8 cellular contexts compared by ENCODE assay signal in genomic region chr10:30591249-30591670, GRCh38. TPM values are rescaled to one million over a fixed set of nuclear protein-coding genes. Genes with fewer than 3 reads are reported as not detected.
A peak's percentile ranks its signal among the peaks of the same experiment; 100 is the strongest.
DNase-seq lines count a peak whose midpoint lies in the region; ATAC-seq and TF ChIP-seq lines count a peak whose summit lies in the region.

No MANE protein-coding gene starts in this region.

- no peaks in the 10 kb centered on the region for H3K9me3 Mint-ChIP-seq in T-helper 2 cell treated with Interferon-gamma antibody and Interleukin-4, amounts not matched to agents 5 μg/mL and 100 μg/mL, for 36 hours

- dilution Hi-C loops in mammary epithelial cell (cut with HindIII; ENCODE audit: low sequenced_read_pairs): no loop called here

- peaks cover 11% of the 10 kb centered on the region for H3K27me3 Mint-ChIP-seq in T-helper 2 cell treated with Interferon-gamma antibody and Interleukin-4, amounts not matched to agents 5 μg/mL and 100 μg/mL, for 36 hours (ENCODE audit: low read depth)

- H3K4me1 ChIP-seq in mammary epithelial cell (ENCODE audit: insufficient read depth, low read length): no peaks in the 10 kb centered on the region

- no peaks in the 10 kb centered on the region for H3K36me3 Mint-ChIP-seq in T-helper 2 cell treated with Interferon-gamma antibody and Interleukin-4, amounts not matched to agents 5 μg/mL and 100 μg/mL, for 36 hours (ENCODE audit: low read depth)

- H4K20me1 ChIP-seq in mammary epithelial cell (ENCODE audit: insufficient read depth, low read length): no peaks in the 10 kb centered on the region

- TF ChIP-seq CTCF in mammary epithelial cell (conservative IDR thresholded peaks at IDR 0.05 in 1 of 2, IDR thresholded peaks at IDR 0.05 in 1 of 2; ENCODE audit: extremely low read depth in 1 of 2, insufficient read depth in 1 of 2, low read depth in 1 of 2, low read length in 2 of 2): peak; percentile 63 to 70
- TF ChIP-seq CTCF in kidney epithelial cell (IDR thresholded peaks at IDR 0.05; ENCODE audit: insufficient read depth, low read length, poor library complexity, severe bottlenecking): peak; percentile 78

- DNase-seq in NCI-H2029 (lab: John Stamatoyannopoulos, UW) (peak; percentile 9), NCI-H2029 treated with DMSO at 0.1 percent for 48 hours (lab: John Stamatoyannopoulos, UW) (no peak), LHCN-M2 (ENCODE audit: low read depth) (peak; percentile 37), mammary epithelial cell (peak; percentile 42), kidney epithelial cell (ENCODE audit: low read depth) (no peak)
- DNase-seq in T-helper 2 cell treated with Interferon-gamma antibody and Interleukin-4, amounts not matched to agents 5 μg/mL and 100 μg/mL, for 36 hours (ENCODE audit: low spot score): peak; percentile 9
- DNase-seq in stimulated activated CD4-positive, alpha-beta T cell treated with anti-CD3 and anti-CD28 coated beads, Interleukin-4, amount 100 ng/mL, for 48 hours (ENCODE audit: low read depth in 2 of 2): peak; percentile 5 to 8

- ATAC-seq in GM18511 (IDR thresholded peaks at IDR 0.05; ENCODE audit: unreplicated experiment): no peak

- H3K9me3 ChIP-seq in mammary epithelial cell (replicated peaks; ENCODE audit: insufficient read depth, low read length): no peaks in the 10 kb centered on the region

- no peaks in the 10 kb centered on the region for H3K36me3 ChIP-seq in mammary epithelial cell (ENCODE audit: insufficient read depth, low read length)
- no peaks in the 10 kb centered on the region for H3K36me3 ChIP-seq in kidney epithelial cell (ENCODE audit: control insufficient read depth, insufficient read depth, low read length)

- CTCF ChIA-PET in mammary epithelial cell (lab: Charles Lee; ENCODE audit: low non-redundant PET): interaction anchor here (0.6 to 1.3 kb wide), 7 partner anchors 10 to 232 kb away, joined by 3 to 9 read pairs (median 5); no protein-coding TSS in a partner anchor

- no peak overlapping the region for H3K27ac Mint-ChIP-seq in T-helper 2 cell treated with Interferon-gamma antibody and Interleukin-4, amounts not matched to agents 5 μg/mL and 100 μg/mL, for 36 hours

- no peaks in the 10 kb centered on the region for H3K79me2 ChIP-seq in mammary epithelial cell (ENCODE audit: insufficient read depth, low read length)

- no peak overlapping the region for H3K4me3 ChIP-seq in mammary epithelial cell (replicated peaks in 1 of 3; ENCODE audit: insufficient read depth in 1 of 3, low read depth in 2 of 3, low read length in 3 of 3)
- no peak overlapping the region for H3K4me3 ChIP-seq in kidney epithelial cell (ENCODE audit: low read depth, low read length)

- BruUV-seq in mammary epithelial cell (replicated peaks; lab: Mats Ljungman, UMichigan): no TSS peak

- intact Hi-C loops in mammary epithelial cell (cut with micrococcal nuclease): loop anchor here (1.0 to 10.0 kb wide), 6 partner anchors 54 to 586 kb away; no protein-coding TSS in a partner anchor

- peaks cover 5% of the 10 kb centered on the region for H3K27me3 ChIP-seq in mammary epithelial cell (ENCODE audit: insufficient read depth, low read length)
- H3K27me3 ChIP-seq in kidney epithelial cell (ENCODE audit: control insufficient read depth, insufficient read depth, low read length): peaks cover 2% of the 10 kb centered on the region

- no peak overlapping the region for H3K27ac ChIP-seq in mammary epithelial cell (ENCODE audit: insufficient read depth, low read depth, low read length)

- H2AFZ ChIP-seq in mammary epithelial cell (ENCODE audit: low read depth, low read length): no peak overlapping the region

- in situ Hi-C loops in mammary epithelial cell (cut with MboI; ENCODE audit: low sequenced_read_pairs in 2 of 2): no loop called here

- H3K4me3 Mint-ChIP-seq in T-helper 2 cell treated with Interferon-gamma antibody and Interleukin-4, amounts not matched to agents 5 μg/mL and 100 μg/mL, for 36 hours: no peak overlapping the region

- no peaks in the 10 kb centered on the region for H3K4me1 Mint-ChIP-seq in T-helper 2 cell treated with Interferon-gamma antibody and Interleukin-4, amounts not matched to agents 5 μg/mL and 100 μg/mL, for 36 hours (ENCODE audit: low read depth)

- WGBS in mammary epithelial cell (ENCODE audit: low coverage, missing lambda C conversion rate): 6% methylated on average over 5 of the region's 5 CpGs

- no peak overlapping the region for H3K9ac ChIP-seq in mammary epithelial cell (ENCODE audit: insufficient read depth, low read length)

- H3K4me2 ChIP-seq in mammary epithelial cell (ENCODE audit: insufficient read depth, low read depth, low read length): no peak overlapping the region

RNA-seq across cellular contexts. Expression of gene LYZL2, which starts 38.3 kb away (rescaled TPM):
- total RNA-seq in LHCN-M2 (2014; rRNA removed) (not detected in 2 replicates), mammary epithelial cell (not detected), kidney epithelial cell (not detected in 2 replicates)
- not detected for polyA plus RNA-seq in LHCN-M2 (2012)
- not detected for polyA plus RNA-seq in mammary epithelial cell
- not detected for polyA minus RNA-seq in mammary epithelial cell

Comparison
In these comparisons a context has a peak if more than half of its experiments do, and no peak if none do; other contexts are left out.
1. DNase-seq: peak in NCI-H2029 (single experiment), LHCN-M2 (single experiment), T-helper 2 cell treated with Interferon-gamma antibody and Interleukin-4, amounts not matched to agents 5 μg/mL and 100 μg/mL, for 36 hours (single experiment), mammary epithelial cell (single experiment) and stimulated activated CD4-positive, alpha-beta T cell treated with anti-CD3 and anti-CD28 coated beads, Interleukin-4, amount 100 ng/mL, for 48 hours (2 of 2); none in NCI-H2029 treated with DMSO at 0.1 percent for 48 hours (single experiment) and kidney epithelial cell (single experiment).